11 cellular contexts compared by ENCODE assay signal in genomic region chr11:123543796-123544195, GRCh38.
DNase-seq lines count a peak whose midpoint lies in the region; ATAC-seq, FAIRE-seq and TF ChIP-seq lines count a peak whose summit lies in the region.
"Had no signal": no experiment of that assay in that cellular context is flagged by ENCODE, and none has a peak within 500 bp of the region (broad histone marks: within the 10 kb centered on the region; RNA-seq: fewer than 3 reads in every experiment).

No MANE protein-coding gene starts in this region.

- H3K4me2 ChIP-seq in osteoblast (ENCODE audit: insufficient read depth, low read length), result peak overlapping the region; percentile 50

- H2AFZ ChIP-seq in osteoblast (ENCODE audit: low read length), result no peak overlapping the region

- H4K20me1 ChIP-seq in osteoblast (ENCODE audit: insufficient read depth, low read length), result peaks cover 5% of the 10 kb centered on the region

- TF ChIP-seq POLR2A in GM12892 (IDR thresholded peaks at IDR 0.05; ENCODE audit: low read depth, low read length), result no peak

- H3K9me3 ChIP-seq in osteoblast (ENCODE audit: low read depth, low read length), result no peaks in the 10 kb centered on the region
- H3K9me3 ChIP-seq: right atrium auricular region had no signal

- peak; percentile 70 for FAIRE-seq in GM12892 (lab: Jason Lieb, UNC)

- peaks cover 46% of the 10 kb centered on the region for H3K4me1 ChIP-seq in osteoblast (ENCODE audit: insufficient read depth, low read length)

- DNase-seq in GM12892 (ENCODE audit: insufficient read length), result no peak
- peak; percentile 73 for DNase-seq in NOMO-1 treated with dmso at 0.1 percent for 144 hours (lab: John Stamatoyannopoulos, UW; ENCODE audit: unreplicated experiment)
- DNase-seq in dermis blood vessel endothelial cell, result peak; percentile 19
- peak; percentile 72 for DNase-seq in osteoblast (ENCODE audit: insufficient read length, low spot score, missing footprints)
- DNase-seq in COR-L47 (lab: John Stamatoyannopoulos, UW), result no peak
- no peak for DNase-seq in UCSD-AML1 (lab: John Stamatoyannopoulos, UW; ENCODE audit: unreplicated experiment)
- DNase-seq: activated CD8-positive, alpha-beta memory T cell treated with anti-CD3 and anti-CD28 coated beads for 24 hours; NCI-H2081 treated with DMSO at 0.1 percent for 48 hours had no signal

- ATAC-seq in GM21576 (IDR thresholded peaks at IDR 0.05; ENCODE audit: unreplicated experiment) (no peak), HG03354 (IDR thresholded peaks at IDR 0.05; ENCODE audit: poor library complexity, severe bottlenecking, unreplicated experiment) (no peak)

- H3K27me3 ChIP-seq in osteoblast (ENCODE audit: insufficient read depth, low read length), result no peaks in the 10 kb centered on the region
- H3K27me3 ChIP-seq: right atrium auricular region had no signal

- no peak for TF ChIP-seq CTCF in osteoblast (IDR thresholded peaks at IDR 0.05; ENCODE audit: extremely low read depth, low read depth, low read length)

- H3K27ac ChIP-seq in osteoblast (ENCODE audit: low read depth, low read length), result peak overlapping the region; percentile 54
- H3K27ac ChIP-seq: right atrium auricular region had no signal

- no peaks in the 10 kb centered on the region for H3K36me3 ChIP-seq in osteoblast (ENCODE audit: insufficient read depth, low read length)
- H3K36me3 ChIP-seq: right atrium auricular region had no signal

- H3K79me2 ChIP-seq in osteoblast (ENCODE audit: insufficient read depth, low read length), result peaks cover 45% of the 10 kb centered on the region

- H3K4me3 ChIP-seq in osteoblast (ENCODE audit: insufficient read depth, low read length), result no peak overlapping the region
- H3K4me3 ChIP-seq: right atrium auricular region had no signal

Comparison
In these comparisons a context has a peak if more than half of its experiments do, and no peak if none do; other contexts are left out.
1. DNase-seq: peak in NOMO-1 treated with dmso at 0.1 percent for 144 hours (single experiment), dermis blood vessel endothelial cell (single experiment) and osteoblast (single experiment); none in GM12892 (single experiment), COR-L47 (single experiment) and UCSD-AML1 (single experiment).